In the genomic region with DNA sequence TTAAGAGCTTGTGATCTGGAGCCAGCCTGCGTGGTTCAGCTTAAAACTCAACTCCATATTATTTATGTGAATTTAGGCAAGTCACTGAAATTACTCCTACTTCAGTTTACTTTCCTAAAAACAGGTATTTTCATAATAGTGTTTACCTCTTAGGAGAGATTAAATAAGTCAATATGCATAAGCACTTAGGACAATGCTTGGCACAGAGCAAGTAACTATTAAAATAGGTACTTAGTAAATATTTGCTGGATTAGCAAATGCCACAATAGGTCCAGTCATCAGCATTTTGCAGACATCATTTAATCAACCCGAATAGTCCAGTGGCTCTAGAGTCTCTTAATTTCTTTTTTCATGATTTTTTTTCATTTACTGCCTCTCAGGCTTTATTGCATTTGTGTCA, we compare ENCODE assay signal across 19 cellular contexts.
"Had no signal": no experiment of that assay in that cellular context is flagged by ENCODE, and none has a peak within 500 bp of the region (broad histone marks: within the 10 kb centered on the region; RNA-seq: fewer than 3 reads in every experiment).

No MANE protein-coding gene starts in this region.

- H3K27me3 Mint-ChIP-seq: activated B cell treated with CpG ODN at 0.5 μM for 24 hours; activated CD4-positive, alpha-beta T cell treated with anti-CD3 and anti-CD28 coated beads, Interleukin-2, amount 10 ng/mL, durations not matched to agents 24 days and 14 days; activated naive CD4-positive, alpha-beta T cell treated with anti-CD3 and anti-CD28 coated beads, Interleukin-2, amount 10 ng/mL, durations not matched to agents 7 days and 5 days had no signal

- H3K27me3 ChIP-seq: esophagus squamous epithelium, foreskin keratinocyte, pancreas had no signal

- H3K27ac ChIP-seq: left ventricle myocardium inferior, pancreas, thoracic aorta had no signal

- H3K36me3 Mint-ChIP-seq: activated naive CD4-positive, alpha-beta T cell treated with anti-CD3 and anti-CD28 coated beads, Interleukin-2, amount 10 ng/mL, durations not matched to agents 7 days and 5 days; brain had no signal

- H3K27ac Mint-ChIP-seq: activated B cell treated with CpG ODN at 0.5 μM for 24 hours; activated CD4-positive, alpha-beta T cell treated with anti-CD3 and anti-CD28 coated beads, Interleukin-2, amount 10 ng/mL, durations not matched to agents 24 days and 14 days; activated naive CD4-positive, alpha-beta T cell treated with anti-CD3 and anti-CD28 coated beads, Interleukin-2, amount 10 ng/mL, durations not matched to agents 7 days and 5 days; activated T-helper 2 cell treated with anti-CD3 and anti-CD28 coated beads, Interferon-gamma antibody, Interleukin-2, Interleukin-4, amounts not matched to agents 10 μg/mL and 5 μg/mL and 100 μg/mL, durations not matched to agents 14 hours and 24 hours and 36 hours; T-helper 17 cell had no signal

- FAIRE-seq: kidney, pancreas, urothelium cell line had no signal

- H3K36me3 ChIP-seq: esophagus squamous epithelium, left ventricle myocardium inferior, pancreas, thoracic aorta had no signal

- DNase-seq: activated B cell treated with CpG ODN at 0.5 μM for 24 hours; activated CD4-positive, alpha-beta T cell treated with anti-CD3 and anti-CD28 coated beads, Interleukin-2, amount 10 ng/mL, durations not matched to agents 24 days and 14 days; activated CD8-positive, alpha-beta memory T cell treated with anti-CD3 and anti-CD28 coated beads for 24 hours; activated naive CD4-positive, alpha-beta T cell treated with anti-CD3 and anti-CD28 coated beads, Interleukin-2, amount 10 ng/mL, durations not matched to agents 7 days and 5 days; activated T-cell treated with anti-CD3 and anti-CD28 coated beads for 4 hours; esophagus squamous epithelium; head of caudate nucleus; kidney; left ventricle myocardium inferior; pancreas; stimulated activated CD4-positive, alpha-beta T cell treated with anti-CD3 and anti-CD28 coated beads, Interleukin-4, amount 100 ng/mL, for 4 hours; stimulated activated naive CD8-positive, alpha-beta T cell treated with anti-CD3 and anti-CD28 coated beads, Interleukin-15, amount 100 ng/mL, for 72 hours; T-helper 17 cell had no signal

- H3K4me1 Mint-ChIP-seq: activated B cell treated with CpG ODN at 0.5 μM for 24 hours, T-helper 17 cell had no signal

- H3K4me3 Mint-ChIP-seq: activated B cell treated with CpG ODN at 0.5 μM for 24 hours; activated CD4-positive, alpha-beta T cell treated with anti-CD3 and anti-CD28 coated beads, Interleukin-2, amount 10 ng/mL, durations not matched to agents 24 days and 14 days; activated naive CD4-positive, alpha-beta T cell treated with anti-CD3 and anti-CD28 coated beads, Interleukin-2, amount 10 ng/mL, durations not matched to agents 7 days and 5 days; brain; neural crest cell; T-helper 17 cell had no signal

- H3K9me3 ChIP-seq: esophagus squamous epithelium, left ventricle myocardium inferior, pancreas, thoracic aorta had no signal

- H3K4me3 ChIP-seq: esophagus squamous epithelium, left ventricle myocardium inferior, pancreas, thoracic aorta had no signal

- H3K4me1 ChIP-seq: pancreas had no signal

- H3K9me3 Mint-ChIP-seq: activated B cell treated with CpG ODN at 0.5 μM for 24 hours; activated CD4-positive, alpha-beta T cell treated with anti-CD3 and anti-CD28 coated beads, Interleukin-2, amount 10 ng/mL, durations not matched to agents 24 days and 14 days; activated naive CD4-positive, alpha-beta T cell treated with anti-CD3 and anti-CD28 coated beads, Interleukin-2, amount 10 ng/mL, durations not matched to agents 7 days and 5 days; activated T-helper 2 cell treated with anti-CD3 and anti-CD28 coated beads, Interferon-gamma antibody, Interleukin-2, Interleukin-4, amounts not matched to agents 10 μg/mL and 5 μg/mL and 100 μg/mL, durations not matched to agents 14 hours and 24 hours and 36 hours; brain; stimulated activated naive CD8-positive, alpha-beta T cell treated with anti-CD3 and anti-CD28 coated beads, Interleukin-15, amount 100 ng/mL, for 72 hours had no signal
